ENCODE assay signal across 21 cellular contexts in the genomic region with DNA sequence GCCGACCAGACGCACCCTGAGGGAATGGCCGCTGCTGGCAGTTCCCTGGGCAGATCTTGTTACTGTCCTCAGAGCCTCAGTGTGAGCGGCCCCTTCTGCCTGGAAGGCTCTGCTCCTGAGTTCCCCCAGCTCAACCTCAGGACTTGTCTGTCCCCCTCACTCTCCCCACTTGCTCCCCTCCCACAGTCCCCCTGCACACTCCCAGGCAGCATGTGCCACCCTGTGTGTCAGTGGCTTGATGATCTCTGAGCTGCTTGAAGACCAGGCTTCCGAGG.
DNase-seq lines count a peak whose midpoint lies in the region; ATAC-seq, FAIRE-seq and TF ChIP-seq lines count a peak whose summit lies in the region.
"Had no signal": no experiment of that assay in that cellular context is flagged by ENCODE, and none has a peak within 500 bp of the region (broad histone marks: within the 10 kb centered on the region; RNA-seq: fewer than 3 reads in every experiment).

No MANE protein-coding gene starts in this region.

- intact Hi-C loops in Right ventricle myocardium inferior (cut with DNase I) = no loop called here
- intact Hi-C loops in left ventricle myocardium inferior (cut with micrococcal nuclease) = no loop called here

- H3K4me2 ChIP-seq in astrocyte (ENCODE audit: low read length) (no peak overlapping the region), neuronal stem cell (ENCODE audit: insufficient read depth, low read length, poor library complexity, severe bottlenecking) (no peak overlapping the region)

- H3K27ac ChIP-seq in left ventricle myocardium inferior (replicated peaks) (no peak overlapping the region), astrocyte (ENCODE audit: low read depth, low read length) (no peak overlapping the region), neuronal stem cell (replicated peaks; ENCODE audit: low read length) (no peak overlapping the region)

- H4K91ac ChIP-seq in neuronal stem cell (ENCODE audit: low read depth, low read length, poor library complexity) = no peak overlapping the region

- H3K14ac ChIP-seq in neuronal stem cell (ENCODE audit: low read length) = no peak overlapping the region

- peaks cover 4% of the 10 kb centered on the region for H3K4me1 Mint-ChIP-seq in astrocyte (ENCODE audit: low read depth, unreplicated experiment)
- H3K4me1 Mint-ChIP-seq: CD14-positive monocyte had no signal

- H3K9ac ChIP-seq in astrocyte (ENCODE audit: low read length) = no peak overlapping the region
- no peak overlapping the region for H3K9ac ChIP-seq in neuronal stem cell (ENCODE audit: low read depth, low read length, poor library complexity)

- no peak overlapping the region for H3K23ac ChIP-seq in neuronal stem cell (ENCODE audit: low read depth, low read length, poor library complexity)

- H3K4me3 ChIP-seq in left ventricle myocardium inferior (no peak overlapping the region), astrocyte (ENCODE audit: insufficient read depth, low read depth, low read length) (no peak overlapping the region), neuronal stem cell (ENCODE audit: low read length in 2 of 2) (no peak overlapping the region)

- no CpG with 5 or more reads among the region's 5 CpGs for WGBS in neuronal stem cell (ENCODE audit: extremely low coverage in 2 of 2, insufficient read length in 2 of 2, insufficient replicate concordance in 1 of 2), 2 donors

- H3K4me3 Mint-ChIP-seq in astrocyte (ENCODE audit: unreplicated experiment) = no peak overlapping the region

- H3K79me1 ChIP-seq in neuronal stem cell (ENCODE audit: low read depth, low read length) = no peaks in the 10 kb centered on the region

- no peaks in the 10 kb centered on the region for H4K20me1 ChIP-seq in astrocyte (ENCODE audit: insufficient read depth, low read length)

- no peak for FAIRE-seq in astrocyte (lab: Jason Lieb, UNC)
- FAIRE-seq: GM12891 had no signal

- no peak overlapping the region for H2AK5ac ChIP-seq in neuronal stem cell (ENCODE audit: low read depth, low read length)

- peaks cover 10% of the 10 kb centered on the region for H3K27me3 Mint-ChIP-seq in astrocyte (ENCODE audit: low read depth, unreplicated experiment)

- H4K8ac ChIP-seq in neuronal stem cell (ENCODE audit: low read depth, low read length) = no peak overlapping the region

- peaks cover 6% of the 10 kb centered on the region for H3K9me3 Mint-ChIP-seq in astrocyte (ENCODE audit: unreplicated experiment)

- H2AFZ ChIP-seq in astrocyte (ENCODE audit: low read depth, low read length) (no peak overlapping the region), neuronal stem cell (ENCODE audit: low read length) (no peak overlapping the region)

- ATAC-seq in Right ventricle myocardium inferior (no peak), HG03280 (IDR thresholded peaks at IDR 0.05; ENCODE audit: unreplicated experiment) (no peak), GM21360 (IDR thresholded peaks at IDR 0.05; ENCODE audit: unreplicated experiment) (no peak), HG02970 (IDR thresholded peaks at IDR 0.05; ENCODE audit: low FRiP score, unreplicated experiment) (no peak)

- H3K9me3 ChIP-seq in left ventricle myocardium inferior (replicated peaks) = peaks cover 5% of the 10 kb centered on the region
- H3K9me3 ChIP-seq in astrocyte (ENCODE audit: insufficient read depth, low read depth, low read length) = peaks cover 4% of the 10 kb centered on the region
- no peaks in the 10 kb centered on the region for H3K9me3 ChIP-seq in neuronal stem cell (replicated peaks in 1 of 2; ENCODE audit: control insufficient read depth in 2 of 2, insufficient read depth in 1 of 2, low read depth in 1 of 2, low read length in 2 of 2)

- no peak overlapping the region for H3K4ac ChIP-seq in neuronal stem cell (ENCODE audit: low read length)

- no peak overlapping the region for H2BK120ac ChIP-seq in neuronal stem cell (ENCODE audit: low read depth, low read length)

- TF ChIP-seq CTCF in left ventricle myocardium inferior (IDR thresholded peaks at IDR 0.05; ENCODE audit: borderline replicate concordance) = no peak
- no peak for TF ChIP-seq CTCF in astrocyte (IDR thresholded peaks at IDR 0.05; ENCODE audit: insufficient read depth, low read depth, low read length)

- no peaks in the 10 kb centered on the region for H3K36me3 ChIP-seq in left ventricle myocardium inferior
- H3K36me3 ChIP-seq in astrocyte (ENCODE audit: insufficient read depth, low read length) = no peaks in the 10 kb centered on the region
- no peaks in the 10 kb centered on the region for H3K36me3 ChIP-seq in neuronal stem cell (replicated peaks in 1 of 2; ENCODE audit: control insufficient read depth in 2 of 2, insufficient read depth in 2 of 2, low read length in 2 of 2)

- H3K4me1 ChIP-seq in left ventricle myocardium inferior (no peaks in the 10 kb centered on the region), astrocyte (ENCODE audit: insufficient read depth, low read length) (no peaks in the 10 kb centered on the region), neuronal stem cell (ENCODE audit: control insufficient read depth in 2 of 2, insufficient read depth in 1 of 2, low read depth in 1 of 2, low read length in 2 of 2) (peaks cover 0 to 2% of the 10 kb centered on the region in 2 donors)

- H2BK12ac ChIP-seq in neuronal stem cell (ENCODE audit: low read length) = no peak overlapping the region

- peaks cover 4% of the 10 kb centered on the region for H3K36me3 Mint-ChIP-seq in astrocyte (ENCODE audit: low read depth, unreplicated experiment)
- H3K36me3 Mint-ChIP-seq: CD14-positive monocyte had no signal

- DNase-seq in Right ventricle myocardium inferior (ENCODE audit: missing footprints) = peak; percentile 21
- no peak for DNase-seq in left ventricle myocardium inferior
- DNase-seq in astrocyte (ENCODE audit: low read depth) = no peak
- no peak for DNase-seq in neuronal stem cell (ENCODE audit: low spot score)
- DNase-seq in iPS-NIHi7 (ENCODE audit: extremely low spot score) = no peak
- DNase-seq: AML-193, DMS79 treated with DMSO at 0.1 percent for 48 hours, GOT3, Kasumi-1, NCI-H1694, NCI-H2081, NCI-H2171, NCI-H345, NCI-H526, OCI-M1, Right ventricle myocardium superior had no signal

- peak overlapping the region; percentile 56 for H3K27ac Mint-ChIP-seq in astrocyte (ENCODE audit: unreplicated experiment)
- H3K27ac Mint-ChIP-seq: CD14-positive monocyte had no signal

- no peaks in the 10 kb centered on the region for H3K79me2 ChIP-seq in astrocyte (ENCODE audit: insufficient read depth, low read length)

- peaks cover 85% of the 10 kb centered on the region for H3K27me3 ChIP-seq in left ventricle myocardium inferior (ENCODE audit: low read depth)
- no peaks in the 10 kb centered on the region for H3K27me3 ChIP-seq in astrocyte (ENCODE audit: insufficient read depth, low read length)
- H3K27me3 ChIP-seq in neuronal stem cell (ENCODE audit: control insufficient read depth in 3 of 3, insufficient read depth in 3 of 3, low read depth in 1 of 3, low read length in 3 of 3) = no peaks in the 10 kb centered on the region

- peak overlapping the region; percentile 17 for H2BK5ac ChIP-seq in neuronal stem cell (ENCODE audit: low read length)

- no peak overlapping the region for H3K18ac ChIP-seq in neuronal stem cell (ENCODE audit: low read length)

- H2BK15ac ChIP-seq in neuronal stem cell (ENCODE audit: low read length) = no peak overlapping the region
